ENCODE assay signal across 8 cellular contexts in genomic region chr4:3292571-3293409, GRCh38. TPM values are rescaled to one million over a fixed set of nuclear protein-coding genes. Genes with fewer than 3 reads are reported as not detected.
DNase-seq lines count a peak whose midpoint lies in the region; ATAC-seq and TF ChIP-seq lines count a peak whose summit lies in the region.

RGS12 (plus strand) TSS chr4:3293021; CDS start chr4:3316171, 23,150 bp downstream.

- in situ Hi-C loops in GM13976 (cut with MboI; ENCODE audit: low sequenced_read_pairs, unreplicated experiment) = no loop called here

- no CpG with 5 or more reads among the region's 121 CpGs for WGBS in iPS DF 6.9 (ENCODE audit: insufficient coverage, insufficient read length)
- WGBS in sigmoid colon, 2 donors = 1% methylated on average over 121 of the region's 121 CpGs

- peaks cover 2 to 26% (median 16%) of the 10 kb centered on the region in 5 experiments for H3K9me3 Mint-ChIP-seq in brain

- intact Hi-C loops in sigmoid colon (cut with DNase I) = loop anchor here (2.0 to 10.0 kb wide), 6 partner anchors 50 to 328 kb away; partner anchors contain the start of genes GRK4, HTT, HTT-AS and LRPAP1

- H3K36me3 Mint-ChIP-seq in brain = peaks cover 37% of the 10 kb centered on the region

- H3K4me3 ChIP-seq in iPS DF 6.9 (ENCODE audit: low read length) (peak within 1 kb of the TSS; percentile 72), sigmoid colon (peak within 1 kb of the TSS; percentile 59 to 80 (median 68))

- peak within 1 kb of the TSS; percentile 92 to 96 (median 96) for H3K4me3 Mint-ChIP-seq in brain

- H3K27me3 Mint-ChIP-seq in brain = no peaks in the 10 kb centered on the region

- DNase-seq in GM13976 (ENCODE audit: low spot score) (peak; percentile 98), NCI-H2029 (lab: John Stamatoyannopoulos, UW) (peak; percentile 89), UCSD-AML1 (lab: John Stamatoyannopoulos, UW; ENCODE audit: unreplicated experiment) (peak; percentile 88), iPS DF 6.9 (ENCODE audit: low read depth, low spot score) (peak; percentile 70), sigmoid colon (peak; percentile 98)

- no peak for TF ChIP-seq CTCF in GM13976 (IDR thresholded peaks at IDR 0.05; ENCODE audit: borderline replicate concordance, control extremely low read depth, extremely low read depth, insufficient read depth, missing control alignments)
- no peak for TF ChIP-seq CTCF in brain (conservative IDR thresholded peaks at IDR 0.05)
- no peak for TF ChIP-seq CTCF in sigmoid colon (IDR thresholded peaks at IDR 0.05)

- H3K4me1 Mint-ChIP-seq in brain = peaks cover 68% of the 10 kb centered on the region

- H3K27ac Mint-ChIP-seq in brain = peak within 1 kb of the TSS; percentile 91 to 98 (median 97)

- TF ChIP-seq EP300 in sigmoid colon (IDR thresholded peaks at IDR 0.05) = no peak

- H3K9me3 ChIP-seq in iPS DF 6.9 (ENCODE audit: control insufficient read depth, insufficient read depth, low read length) (no peaks in the 10 kb centered on the region), sigmoid colon (no peaks in the 10 kb centered on the region)

- H3K4me1 ChIP-seq in iPS DF 6.9 (ENCODE audit: control insufficient read depth, insufficient read depth, low read length) (peaks cover 3% of the 10 kb centered on the region; the same call in 1 of the 2 replicates), sigmoid colon (peaks cover 0 to 26% (median 21%) of the 10 kb centered on the region in 4 donors)

- TF ChIP-seq POLR2A in sigmoid colon (IDR thresholded peaks at IDR 0.05) = peak; percentile 90 to 91

- H3K27ac ChIP-seq in iPS DF 6.9 (ENCODE audit: low read length) = no peak within 1 kb of the TSS
- H3K27ac ChIP-seq in sigmoid colon = peak within 1 kb of the TSS; percentile 89 to 99 (median 90)

- H3K36me3 ChIP-seq in iPS DF 6.9 (ENCODE audit: control insufficient read depth, insufficient read depth, low read length) (no peaks in the 10 kb centered on the region), sigmoid colon (no peaks in the 10 kb centered on the region)

- H3K27me3 ChIP-seq in iPS DF 6.9 (ENCODE audit: control insufficient read depth, insufficient read depth, low read length) = no peaks in the 10 kb centered on the region
- peaks cover 0 to 3% (median 0%) of the 10 kb centered on the region in 3 donors for H3K27me3 ChIP-seq in sigmoid colon

- peak; percentile 84 for ATAC-seq in HG02943 (IDR thresholded peaks at IDR 0.05; ENCODE audit: low read depth, unreplicated experiment)
- no peak for ATAC-seq in GM18861 (IDR thresholded peaks at IDR 0.05; ENCODE audit: unreplicated experiment)

RNA-seq across cellular contexts. Expression of gene RGS12, which starts in this region (rescaled TPM):
- polyA plus RNA-seq in brain (ENCODE audit: insufficient read depth, low read depth, low replicate concordance) (59.4 TPM), sigmoid colon (10 to 100 TPM in 1 of 3 donors, 1 to 10 TPM in 2; 3.0 to 14.6 (median 6.7) TPM)
- 10 to 100 TPM; 15.7 to 21.6 (median 17.8) TPM for total RNA-seq in sigmoid colon
